In the genomic region with DNA sequence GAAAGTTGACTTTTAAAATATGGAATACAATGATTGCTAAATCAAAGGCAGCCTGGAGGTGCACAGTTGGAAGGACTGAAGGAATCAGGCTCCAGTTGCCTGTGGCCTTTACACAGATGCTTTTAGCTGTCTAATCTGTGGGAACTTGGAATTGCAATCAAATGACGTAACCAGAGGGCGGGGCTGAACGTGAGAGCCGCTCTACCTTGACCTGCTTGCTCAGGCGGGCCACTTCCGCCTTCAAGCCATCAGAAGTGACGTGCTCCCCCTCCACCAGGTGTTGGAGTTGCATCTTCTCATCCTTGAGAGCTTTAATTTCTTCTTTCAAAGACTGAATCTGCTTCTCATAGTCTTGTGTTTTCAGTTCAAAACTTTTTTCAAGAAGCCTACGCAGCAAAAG, we compare ENCODE assay signal across 11 cellular contexts. TPM values are rescaled to one million over a fixed set of nuclear protein-coding genes. Genes with fewer than 3 reads are reported as not detected.
DNase-seq lines count a peak whose midpoint lies in the region; ATAC-seq and TF ChIP-seq lines count a peak whose summit lies in the region.
"Had no signal": no experiment of that assay in that cellular context is flagged by ENCODE, and none has a peak within 500 bp of the region (broad histone marks: within the 10 kb centered on the region; RNA-seq: fewer than 3 reads in every experiment).

No MANE protein-coding gene starts in this region.

- no peak for TF ChIP-seq EP300 in esophagus muscularis mucosa (IDR thresholded peaks at IDR 0.05)

- H3K27ac ChIP-seq in RWPE2 (ENCODE audit: poor library complexity, severe bottlenecking) (peak overlapping the region; percentile 4), esophagus muscularis mucosa (replicated peaks in 1 of 4) (no peak overlapping the region)

- H3K27me3 ChIP-seq in RWPE2 (ENCODE audit: insufficient read depth, poor library complexity, severe bottlenecking), result no peaks in the 10 kb centered on the region
- H3K27me3 ChIP-seq in esophagus muscularis mucosa, result no peaks in the 10 kb centered on the region
- H3K27me3 ChIP-seq: tibial nerve had no signal

- DNase-seq in ACHN (peak; percentile 29), H4 (ENCODE audit: low spot score) (peak; percentile 28), RWPE2 (ENCODE audit: low spot score) (peak; percentile 91), kidney tubule cell (ENCODE audit: low spot score) (peak; percentile 93), esophagus muscularis mucosa (ENCODE audit: extremely low spot score) (no peak), cardiac septum (ENCODE audit: low spot score) (no peak), omental fat pad (ENCODE audit: low spot score) (no peak)
- DNase-seq: activated T-cell treated with anti-CD3 and anti-CD28 coated beads, Interleukin-2, amount 50 U/mL, for 1 hour; AML-193 had no signal

- intact Hi-C loops in esophagus muscularis mucosa (cut with DNase I), result no loop called here
- intact Hi-C loops in cardiac septum (cut with DNase I), result loop anchor here (10.0 kb wide), 1 partner anchor 334 kb away; no protein-coding TSS in a partner anchor

- H3K4me3 ChIP-seq in RWPE2 (ENCODE audit: severe bottlenecking) (no peak overlapping the region), esophagus muscularis mucosa (no peak overlapping the region)
- H3K4me3 ChIP-seq: tibial nerve had no signal

- peaks cover 7% of the 10 kb centered on the region for H3K4me1 ChIP-seq in RWPE2 (ENCODE audit: insufficient read depth, poor library complexity, severe bottlenecking)
- peaks cover 0 to 4% (median 0%) of the 10 kb centered on the region in 4 donors for H3K4me1 ChIP-seq in esophagus muscularis mucosa

- WGBS in esophagus muscularis mucosa, result 69% methylated on average over 8 of the region's 8 CpGs

- H3K36me3 ChIP-seq in RWPE2 (ENCODE audit: low read depth) (peaks cover 46% of the 10 kb centered on the region), esophagus muscularis mucosa (peaks cover 0 to 12% (median 0%) of the 10 kb centered on the region in 4 donors)
- H3K36me3 ChIP-seq: tibial nerve had no signal

- H3K9me3 ChIP-seq in RWPE2 (ENCODE audit: severe bottlenecking), result no peaks in the 10 kb centered on the region
- no peaks in the 10 kb centered on the region for H3K9me3 ChIP-seq in esophagus muscularis mucosa
- H3K9me3 ChIP-seq: tibial nerve had no signal

- ATAC-seq in RWPE2 (ENCODE audit: low read depth), result peak; percentile 89
- ATAC-seq in GM19328 (IDR thresholded peaks at IDR 0.05; ENCODE audit: unreplicated experiment), result no peak
- ATAC-seq in omental fat pad (ENCODE audit: low FRiP score), result no peak

- no peak for TF ChIP-seq POLR2A in esophagus muscularis mucosa (IDR thresholded peaks at IDR 0.05; ENCODE audit: low read depth)

- TF ChIP-seq CTCF in RWPE2 (IDR thresholded peaks at IDR 0.05; ENCODE audit: poor library complexity, severe bottlenecking), result no peak
- no peak for TF ChIP-seq CTCF in esophagus muscularis mucosa (IDR thresholded peaks at IDR 0.05)
- no peak for TF ChIP-seq CTCF in omental fat pad (IDR thresholded peaks at IDR 0.05)

- in situ Hi-C loops in ACHN (cut with HindIII; ENCODE audit: low pct_ligation_motif_present, low pct_unique_long_range_greater_than_20kb, low sequenced_read_pairs), result no loop called here

RNA-seq across cellular contexts. Expression of a gene that starts 37.7 kb away (rescaled TPM):
- total RNA-seq in H4 (2014; rRNA removed; shearing (Covaris generic)), result 12.9 and 25.6 TPM in 2 replicates
- total RNA-seq in esophagus muscularis mucosa (10 to 100 TPM; 26.7 to 50.1 (median 36.2) TPM), cardiac septum (9.7 TPM), omental fat pad (10 to 100 TPM; 17.2 to 27.1 (median 19.3) TPM)

Comparison
In these comparisons a context has a peak if more than half of its experiments do, and no peak if none do; other contexts are left out.
1. DNase-seq: peak in ACHN (single experiment), H4 (single experiment), RWPE2 (single experiment) and kidney tubule cell (single experiment); none in esophagus muscularis mucosa (single experiment), cardiac septum (single experiment) and omental fat pad (single experiment).